In the genomic region with DNA sequence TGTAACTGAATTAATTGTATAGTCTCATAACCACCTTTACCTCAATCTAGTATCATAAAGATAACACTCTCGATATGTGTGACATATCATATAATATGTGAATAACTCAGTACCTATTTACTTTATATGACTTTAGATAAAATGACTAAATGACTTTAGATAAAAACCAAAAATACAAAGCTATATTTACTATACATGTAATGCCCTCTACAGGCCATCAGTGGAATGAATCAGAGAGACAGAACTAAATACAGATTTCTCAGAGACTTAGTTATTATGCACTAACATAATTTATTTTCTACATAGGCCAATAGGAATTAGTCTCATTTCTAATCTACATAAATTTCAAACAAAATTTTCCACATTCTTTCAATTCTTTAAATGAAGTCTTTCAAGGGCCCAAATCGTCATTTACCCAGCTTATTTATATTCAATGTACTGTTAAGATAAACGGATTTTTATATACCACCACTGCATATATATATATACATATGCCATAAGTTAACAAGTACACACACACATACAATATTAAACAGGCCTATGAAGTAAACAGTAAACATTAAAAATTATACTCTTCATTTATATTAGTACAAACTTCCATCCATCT, we compare ENCODE assay signal across 8 cellular contexts.
DNase-seq lines count a peak whose midpoint lies in the region; ATAC-seq and TF ChIP-seq lines count a peak whose summit lies in the region.

No MANE protein-coding gene starts in this region.

- TF ChIP-seq CTCF in endothelial cell (IDR thresholded peaks at IDR 0.05; ENCODE audit: unreplicated experiment) = peak; percentile 68
- TF ChIP-seq CTCF in spleen (IDR thresholded peaks at IDR 0.05 in 8 of 11, conservative IDR thresholded peaks at IDR 0.05 in 3 of 11) = peak in 8 of 11 experiments; percentile 18 to 60 (median 44)

- H3K9me3 Mint-ChIP-seq in endothelial cell (ENCODE audit: unreplicated experiment) = no peaks in the 10 kb centered on the region

- no peaks in the 10 kb centered on the region for H3K36me3 ChIP-seq in spleen

- peak; percentile 6 for DNase-seq in NCI-H510A treated with DMSO at 0.1 percent for 48 hours (lab: John Stamatoyannopoulos, UW)
- DNase-seq in NCI-H510A (lab: John Stamatoyannopoulos, UW) = no peak
- DNase-seq in NCI-H1105 treated with DMSO at 0.1 percent for 48 hours (lab: John Stamatoyannopoulos, UW) = peak; percentile 13
- DNase-seq in endothelial cell (ENCODE audit: low spot score) = no peak
- DNase-seq in spleen = no peak
- no peak for DNase-seq in G401 (ENCODE audit: low spot score)

- TF ChIP-seq POLR2A in spleen (IDR thresholded peaks at IDR 0.05) = no peak

- H3K27ac Mint-ChIP-seq in endothelial cell (ENCODE audit: unreplicated experiment) = no peak overlapping the region

- no peaks in the 10 kb centered on the region for H3K4me1 ChIP-seq in spleen

- H3K9me3 ChIP-seq in spleen = no peaks in the 10 kb centered on the region

- intact Hi-C loops in spleen (cut with DNase I; ENCODE audit: low total_unique reads) = no loop called here

- in situ Hi-C loops in G401 (cut with HindIII; ENCODE audit: low sequenced_read_pairs) = no loop called here

- peaks cover 1% of the 10 kb centered on the region for H3K27me3 Mint-ChIP-seq in endothelial cell (ENCODE audit: unreplicated experiment)

- no peak overlapping the region for H3K27ac ChIP-seq in spleen

- no peak overlapping the region for H3K4me3 Mint-ChIP-seq in endothelial cell (ENCODE audit: unreplicated experiment)

- H3K27me3 ChIP-seq in spleen (replicated peaks in 1 of 7) = no peaks in the 10 kb centered on the region

- no peak overlapping the region for H3K4me3 ChIP-seq in spleen

- WGBS in spleen, 5 donors = 84 to 96% (median 85%) methylated on average over 3 of the region's 3 CpGs

- H3K36me3 Mint-ChIP-seq in endothelial cell (ENCODE audit: low read depth, unreplicated experiment) = no peaks in the 10 kb centered on the region

- H3K4me1 Mint-ChIP-seq in endothelial cell (ENCODE audit: unreplicated experiment) = no peaks in the 10 kb centered on the region

- ATAC-seq in HG02642 (IDR thresholded peaks at IDR 0.05; ENCODE audit: poor library complexity, unreplicated experiment) = no peak
- no peak for ATAC-seq in GM21723 (IDR thresholded peaks at IDR 0.05; ENCODE audit: unreplicated experiment)

Comparison
In these comparisons a context has a peak if more than half of its experiments do, and no peak if none do; other contexts are left out.
1. DNase-seq: peak in NCI-H510A treated with DMSO at 0.1 percent for 48 hours (single experiment) and NCI-H1105 treated with DMSO at 0.1 percent for 48 hours (single experiment); none in NCI-H510A (single experiment), endothelial cell (single experiment), spleen (single experiment) and G401 (single experiment).